Comparison of ENCODE assay signal across 30 cellular contexts in the genomic region with DNA sequence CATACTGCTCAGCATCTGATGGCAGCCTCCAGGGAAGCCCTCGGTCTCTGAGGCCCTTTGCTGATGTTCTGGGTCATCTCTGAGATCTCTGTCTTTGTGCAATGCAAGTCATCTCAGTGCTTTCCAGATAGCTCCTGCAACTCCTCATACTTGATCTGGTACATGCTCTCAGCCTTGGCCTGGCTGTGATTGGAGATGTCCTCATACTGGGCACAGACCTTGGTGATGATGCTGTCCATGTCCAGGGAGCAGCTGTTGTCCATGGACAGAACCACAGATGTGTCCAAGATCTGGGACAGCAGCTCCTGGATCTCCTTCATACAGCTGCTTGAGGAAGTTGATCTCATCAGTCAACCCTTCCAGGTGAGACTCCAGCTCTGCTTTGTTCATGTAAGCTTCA.
"Had no signal": no experiment of that assay in that cellular context is flagged by ENCODE, and none has a peak within 500 bp of the region (broad histone marks: within the 10 kb centered on the region; RNA-seq: fewer than 3 reads in every experiment).

No MANE protein-coding gene starts in this region.

- H3K36me3 Mint-ChIP-seq: natural killer cell treated with Interleukin-12 subunit alpha and Interleukin-12 subunit beta and Interleukin-15 and Interleukin-18, amount 100 ng/mL, for 72 hours had no signal

- H3K27ac ChIP-seq: neutrophil, pancreas, prostate gland, skin epidermis, spleen, suprapubic skin, testis, tibial artery, transverse colon, upper lobe of right lung, vagina had no signal

- H3K27ac Mint-ChIP-seq: natural killer cell treated with Interleukin-12 subunit alpha and Interleukin-12 subunit beta and Interleukin-15 and Interleukin-18, amount 100 ng/mL, for 72 hours; nephron progenitor cell; stimulated activated memory B cell treated with anti-CD40 and anti-IgM and Interleukin-4, amounts not matched to agents 10 μg/mL and 1 μg/mL and 100 μg/mL, for 72 hours; type B pancreatic cell had no signal

- H3K27me3 ChIP-seq: neutrophil, pancreas, spleen, suprapubic skin, testis, tibial artery, transverse colon, upper lobe of right lung, vagina had no signal

- H3K9me3 ChIP-seq: neutrophil, pancreas, prostate gland, suprapubic skin, testis, tibial artery, transverse colon, upper lobe of right lung, vagina had no signal

- ATAC-seq: naive thymus-derived CD8-positive, alpha-beta T cell; pancreas; sciatic nerve; stimulated activated memory B cell treated with anti-CD40 and anti-IgM and Interleukin-4, amounts not matched to agents 10 μg/mL and 1 μg/mL and 100 μg/mL, for 72 hours; stimulated activated naive CD8-positive, alpha-beta T cell treated with anti-CD3 and anti-CD28 coated beads, Interleukin-15, amount 100 ng/mL, for 72 hours; stimulated activated naive CD8-positive, alpha-beta T cell treated with anti-CD3 and anti-CD28 coated beads, Interleukin-15, Interleukin-2, amounts not matched to agents 100 U/mL and 50 U/mL, for 24 hours; upper lobe of right lung had no signal

- H3K4me3 Mint-ChIP-seq: naive thymus-derived CD8-positive, alpha-beta T cell; natural killer cell treated with Interleukin-12 subunit alpha and Interleukin-12 subunit beta and Interleukin-15 and Interleukin-18, amount 100 ng/mL, for 72 hours; nephron progenitor cell; neural crest cell; stimulated activated memory B cell treated with anti-CD40 and anti-IgM and Interleukin-4, amounts not matched to agents 10 μg/mL and 1 μg/mL and 100 μg/mL, for 72 hours; stimulated activated naive CD8-positive, alpha-beta T cell treated with anti-CD3 and anti-CD28 coated beads, Interleukin-15, amount 100 ng/mL, for 72 hours; type B pancreatic cell had no signal

- H3K4me1 ChIP-seq: prostate gland, spleen, suprapubic skin, testis, upper lobe of right lung, vagina had no signal

- H3K27me3 Mint-ChIP-seq: naive thymus-derived CD8-positive, alpha-beta T cell; natural killer cell treated with Interleukin-12 subunit alpha and Interleukin-12 subunit beta and Interleukin-15 and Interleukin-18, amount 100 ng/mL, for 72 hours; stimulated activated memory B cell treated with anti-CD40 and anti-IgM and Interleukin-4, amounts not matched to agents 10 μg/mL and 1 μg/mL and 100 μg/mL, for 72 hours; stimulated activated naive CD8-positive, alpha-beta T cell treated with anti-CD3 and anti-CD28 coated beads, Interleukin-15, amount 100 ng/mL, for 72 hours; type B pancreatic cell had no signal

- DNase-seq: naive thymus-derived CD8-positive, alpha-beta T cell; nephron progenitor cell; nucleus accumbens; pancreas; right cardiac atrium; spleen; stimulated activated CD4-positive, alpha-beta T cell treated with anti-CD3 and anti-CD28 coated beads, Interleukin-12 subunit alpha, Interleukin-12 subunit beta, amount 100 ng/mL, for 4 hours; stimulated activated CD4-positive, alpha-beta T cell treated with anti-CD3 and anti-CD28 coated beads, Interleukin-1b, Interleukin-23, amount 100 ng/mL, for 48 hours; stimulated activated CD4-positive, alpha-beta T cell treated with anti-CD3 and anti-CD28 coated beads, Interleukin-4, amount 100 ng/mL, for 1 hour; stimulated activated CD4-positive, alpha-beta T cell treated with anti-CD3 and anti-CD28 coated beads, Interleukin-4, amount 100 ng/mL, for 4 hours; stimulated activated CD8-positive, alpha-beta memory T cell treated with anti-CD3 and anti-CD28 coated beads, Interleukin-4, amount 100 ng/mL, for 48 hours; stimulated activated naive CD4-positive, alpha-beta T cell; stimulated activated naive CD8-positive, alpha-beta T cell treated with anti-CD3 and anti-CD28 coated beads, Interleukin-15, amount 100 ng/mL, for 72 hours; stimulated activated naive CD8-positive, alpha-beta T cell treated with anti-CD3 and anti-CD28 coated beads, Interleukin-15, Interleukin-2, amounts not matched to agents 100 U/mL and 50 U/mL, for 24 hours; substantia nigra; testis; tibial artery; transverse colon; upper lobe of right lung had no signal

- H3K4me3 ChIP-seq: pancreas, prostate gland, skin epidermis, smooth muscle cell, spleen, suprapubic skin, testis, tibial artery, transverse colon, upper lobe of right lung, vagina had no signal

- H3K4me2 ChIP-seq: smooth muscle cell had no signal

- H3K4me1 Mint-ChIP-seq: nephron progenitor cell; neural crest cell; stimulated activated memory B cell treated with anti-CD40 and anti-IgM and Interleukin-4, amounts not matched to agents 10 μg/mL and 1 μg/mL and 100 μg/mL, for 72 hours had no signal

- FAIRE-seq: pancreas had no signal

- H3K36me3 ChIP-seq: prostate gland had no signal

- H3K9me3 Mint-ChIP-seq: naive thymus-derived CD8-positive, alpha-beta T cell; natural killer cell treated with Interleukin-12 subunit alpha and Interleukin-12 subunit beta and Interleukin-15 and Interleukin-18, amount 100 ng/mL, for 72 hours; nephron progenitor cell; neural crest cell; stimulated activated memory B cell treated with anti-CD40 and anti-IgM and Interleukin-4, amounts not matched to agents 10 μg/mL and 1 μg/mL and 100 μg/mL, for 72 hours; stimulated activated naive CD8-positive, alpha-beta T cell treated with anti-CD3 and anti-CD28 coated beads, Interleukin-15, amount 100 ng/mL, for 72 hours had no signal
